In genomic region chr10:117860823-117861222, GRCh38 we compare ENCODE assay signal across 10 cellular contexts.
DNase-seq lines count a peak whose midpoint lies in the region; ATAC-seq and TF ChIP-seq lines count a peak whose summit lies in the region.
"Had no signal": no experiment of that assay in that cellular context is flagged by ENCODE, and none has a peak within 500 bp of the region (broad histone marks: within the 10 kb centered on the region; RNA-seq: fewer than 3 reads in every experiment).

No MANE protein-coding gene starts in this region.

- in situ Hi-C loops in GM23248 (cut with MboI), result no loop called here

- POLR2A ChIA-PET in PC-9 (lab: Charles Lee; ENCODE audit: unreplicated experiment), result no interaction called here

- H3K27ac Mint-ChIP-seq in activated CD8-positive, alpha-beta memory T cell treated with anti-CD3 and anti-CD28 coated beads, Interleukin-2, amount 10 ng/mL, durations not matched to agents 7 days and 5 days, result no peak overlapping the region
- H3K27ac Mint-ChIP-seq: effector memory CD8-positive, alpha-beta T cell; T-cell had no signal

- no peaks in the 10 kb centered on the region for H3K4me1 Mint-ChIP-seq in activated CD8-positive, alpha-beta memory T cell treated with anti-CD3 and anti-CD28 coated beads, Interleukin-2, amount 10 ng/mL, durations not matched to agents 7 days and 5 days
- H3K4me1 Mint-ChIP-seq: T-cell had no signal

- no peak overlapping the region for H3K9ac ChIP-seq in GM23248

- H3K27me3 ChIP-seq in GM23248 (replicated peaks; ENCODE audit: insufficient read depth), result 0 out of 2 replicates have a peak, but pooled peaks cover 16% of the 10 kb centered on the region
- peaks cover 4% of the 10 kb centered on the region; the same call in 1 of the 2 replicates for H3K27me3 ChIP-seq in PC-9 (ENCODE audit: insufficient read depth, low read depth)
- peaks cover 7% of the 10 kb centered on the region for H3K27me3 ChIP-seq in foreskin keratinocyte

- H2AFZ ChIP-seq in GM23248, result no peak overlapping the region
- no peak overlapping the region for H2AFZ ChIP-seq in PC-9

- CTCF ChIA-PET in PC-9 (lab: Charles Lee), result no interaction called here
- CTCF ChIA-PET in activated CD8-positive, alpha-beta memory T cell treated with anti-CD3 and anti-CD28 coated beads, Interleukin-2, amount 10 ng/mL, durations not matched to agents 7 days and 5 days (lab: Charles Lee), result interaction anchor here (0.7 kb wide), 1 partner anchor 380 kb away, joined by 3 read pairs; no protein-coding TSS in a partner anchor

- H3K79me2 ChIP-seq in GM23248 (ENCODE audit: insufficient read depth), result no peaks in the 10 kb centered on the region
- no peaks in the 10 kb centered on the region for H3K79me2 ChIP-seq in PC-9 (ENCODE audit: low read depth)

- H3K36me3 ChIP-seq in GM23248 (ENCODE audit: low read depth), result no peaks in the 10 kb centered on the region
- no peaks in the 10 kb centered on the region for H3K36me3 ChIP-seq in PC-9 (ENCODE audit: low read depth)

- TF ChIP-seq CTCF in PC-9 (conservative IDR thresholded peaks at IDR 0.05) (peak; percentile 58), foreskin keratinocyte (conservative IDR thresholded peaks at IDR 0.05) (peak; percentile 57)

- H3F3A ChIP-seq in GM23248 (ENCODE audit: insufficient read depth) (no peaks in the 10 kb centered on the region), PC-9 (ENCODE audit: insufficient read depth, low read depth) (no peaks in the 10 kb centered on the region)

- ATAC-seq in foreskin keratinocyte (peak; percentile 40), HG02642 (IDR thresholded peaks at IDR 0.05; ENCODE audit: poor library complexity, unreplicated experiment) (no peak)
- ATAC-seq in activated CD8-positive, alpha-beta memory T cell treated with anti-CD3 and anti-CD28 coated beads, Interleukin-2, amount 10 ng/mL, durations not matched to agents 7 days and 5 days, result no peak
- ATAC-seq: effector memory CD8-positive, alpha-beta T cell; T-cell had no signal

- DNase-seq in COR-L47 (lab: John Stamatoyannopoulos, UW) (peak; percentile 0), GM23248 (peak; percentile 47), PC-9 (no peak), foreskin keratinocyte (peak in 1 of 2 donors; percentile 24), medulla oblongata (ENCODE audit: extremely low spot score) (no peak), mucosa of gallbladder (ENCODE audit: low spot score) (no peak)
- no peak for DNase-seq in activated CD8-positive, alpha-beta memory T cell treated with anti-CD3 and anti-CD28 coated beads, Interleukin-2, amount 10 ng/mL, durations not matched to agents 7 days and 5 days
- DNase-seq: effector memory CD8-positive, alpha-beta T cell; T-cell had no signal

- intact Hi-C loops in PC-9 (cut with micrococcal nuclease; ENCODE audit: unreplicated experiment), result no loop called here

- no peaks in the 10 kb centered on the region for H3K9me3 ChIP-seq in GM23248 (ENCODE audit: low read depth)
- H3K9me3 ChIP-seq in PC-9 (ENCODE audit: insufficient read depth, low read depth), result no peaks in the 10 kb centered on the region

- H3K36me3 Mint-ChIP-seq in activated CD8-positive, alpha-beta memory T cell treated with anti-CD3 and anti-CD28 coated beads, Interleukin-2, amount 10 ng/mL, durations not matched to agents 7 days and 5 days, result no peaks in the 10 kb centered on the region
- H3K36me3 Mint-ChIP-seq: T-cell had no signal

- H3K27ac ChIP-seq in GM23248 (no peak overlapping the region), PC-9 (no peak overlapping the region), foreskin keratinocyte (no peak overlapping the region)

- no peak overlapping the region for H3K4me3 Mint-ChIP-seq in activated CD8-positive, alpha-beta memory T cell treated with anti-CD3 and anti-CD28 coated beads, Interleukin-2, amount 10 ng/mL, durations not matched to agents 7 days and 5 days
- H3K4me3 Mint-ChIP-seq: effector memory CD8-positive, alpha-beta T cell; T-cell had no signal

- H3K9me3 Mint-ChIP-seq in activated CD8-positive, alpha-beta memory T cell treated with anti-CD3 and anti-CD28 coated beads, Interleukin-2, amount 10 ng/mL, durations not matched to agents 7 days and 5 days (ENCODE audit: low read depth), result no peaks in the 10 kb centered on the region
- H3K9me3 Mint-ChIP-seq: effector memory CD8-positive, alpha-beta T cell had no signal

- H3K4me3 ChIP-seq in GM23248, result no peak overlapping the region
- no peak overlapping the region for H3K4me3 ChIP-seq in PC-9

- no TSS peak for BruUV-seq in PC-9 (replicated peaks; lab: Mats Ljungman, UMichigan)

- H3K27me3 Mint-ChIP-seq in activated CD8-positive, alpha-beta memory T cell treated with anti-CD3 and anti-CD28 coated beads, Interleukin-2, amount 10 ng/mL, durations not matched to agents 7 days and 5 days, result peaks cover 2% of the 10 kb centered on the region

- H3K4me1 ChIP-seq in GM23248 (ENCODE audit: insufficient read depth), result no peaks in the 10 kb centered on the region
- no peaks in the 10 kb centered on the region for H3K4me1 ChIP-seq in PC-9 (replicated peaks; ENCODE audit: insufficient read depth)
- H3K4me1 ChIP-seq in foreskin keratinocyte, result no peaks in the 10 kb centered on the region

- no peaks in the 10 kb centered on the region for H3K9me2 ChIP-seq in GM23248 (ENCODE audit: insufficient read depth)
- H3K9me2 ChIP-seq in PC-9 (ENCODE audit: insufficient read depth), result no peaks in the 10 kb centered on the region

- H4K20me1 ChIP-seq in GM23248 (ENCODE audit: insufficient read depth), result no peaks in the 10 kb centered on the region
- H4K20me1 ChIP-seq in PC-9 (ENCODE audit: insufficient read depth), result no peaks in the 10 kb centered on the region

- H3K4me2 ChIP-seq in GM23248 (ENCODE audit: unreplicated experiment) (no peak overlapping the region), PC-9 (no peak overlapping the region)

Comparison
In these comparisons a context has a peak if more than half of its experiments do, and no peak if none do; other contexts are left out.
1. DNase-seq: peak in COR-L47 (single experiment) and GM23248 (single experiment); none in PC-9 (0 of 2), activated CD8-positive, alpha-beta memory T cell treated with anti-CD3 and anti-CD28 coated beads, Interleukin-2, amount 10 ng/mL, durations not matched to agents 7 days and 5 days (single experiment), medulla oblongata (single experiment) and mucosa of gallbladder (single experiment).